ENCODE assay signal across 1 cellular context in the genomic region with DNA sequence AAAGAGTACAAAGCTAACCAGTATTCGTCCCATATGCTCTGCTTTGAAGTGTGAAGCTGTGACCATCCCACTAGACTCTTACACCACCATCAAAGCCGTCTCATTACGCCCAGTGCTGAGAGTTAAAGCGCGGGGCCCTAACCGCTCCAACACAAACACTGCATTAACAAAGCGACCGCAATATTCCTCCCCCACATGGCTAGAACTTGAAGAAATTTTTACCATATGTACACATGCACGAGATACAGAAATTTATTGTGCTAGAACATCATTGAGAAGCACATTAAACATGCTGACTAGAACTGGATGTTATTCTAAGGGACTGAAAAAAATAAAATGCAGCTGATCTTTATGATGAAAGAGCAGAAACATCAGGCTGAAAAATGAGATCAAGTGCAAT.
TF ChIP-seq lines count a peak whose summit lies in the region.

No MANE protein-coding gene starts in this region.

TF ChIP-seq in HepG2, 621 proteins besides CTCF, POLR2A, EP300 and RAD21 (continued from another document):
- TF ChIP-seq, protein P1, sequence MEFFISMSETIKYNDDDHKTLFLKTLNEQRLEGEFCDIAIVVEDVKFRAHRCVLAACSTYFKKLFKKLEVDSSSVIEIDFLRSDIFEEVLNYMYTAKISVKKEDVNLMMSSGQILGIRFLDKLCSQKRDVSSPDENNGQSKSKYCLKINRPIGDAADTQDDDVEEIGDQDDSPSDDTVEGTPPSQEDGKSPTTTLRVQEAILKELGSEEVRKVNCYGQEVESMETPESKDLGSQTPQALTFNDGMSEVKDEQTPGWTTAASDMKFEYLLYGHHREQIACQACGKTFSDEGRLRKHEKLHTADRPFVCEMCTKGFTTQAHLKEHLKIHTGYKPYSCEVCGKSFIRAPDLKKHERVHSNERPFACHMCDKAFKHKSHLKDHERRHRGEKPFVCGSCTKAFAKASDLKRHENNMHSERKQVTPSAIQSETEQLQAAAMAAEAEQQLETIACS (CRISPR knock-in tag; IDR thresholded peaks at IDR 0.05): no peak
